In the genomic region with DNA sequence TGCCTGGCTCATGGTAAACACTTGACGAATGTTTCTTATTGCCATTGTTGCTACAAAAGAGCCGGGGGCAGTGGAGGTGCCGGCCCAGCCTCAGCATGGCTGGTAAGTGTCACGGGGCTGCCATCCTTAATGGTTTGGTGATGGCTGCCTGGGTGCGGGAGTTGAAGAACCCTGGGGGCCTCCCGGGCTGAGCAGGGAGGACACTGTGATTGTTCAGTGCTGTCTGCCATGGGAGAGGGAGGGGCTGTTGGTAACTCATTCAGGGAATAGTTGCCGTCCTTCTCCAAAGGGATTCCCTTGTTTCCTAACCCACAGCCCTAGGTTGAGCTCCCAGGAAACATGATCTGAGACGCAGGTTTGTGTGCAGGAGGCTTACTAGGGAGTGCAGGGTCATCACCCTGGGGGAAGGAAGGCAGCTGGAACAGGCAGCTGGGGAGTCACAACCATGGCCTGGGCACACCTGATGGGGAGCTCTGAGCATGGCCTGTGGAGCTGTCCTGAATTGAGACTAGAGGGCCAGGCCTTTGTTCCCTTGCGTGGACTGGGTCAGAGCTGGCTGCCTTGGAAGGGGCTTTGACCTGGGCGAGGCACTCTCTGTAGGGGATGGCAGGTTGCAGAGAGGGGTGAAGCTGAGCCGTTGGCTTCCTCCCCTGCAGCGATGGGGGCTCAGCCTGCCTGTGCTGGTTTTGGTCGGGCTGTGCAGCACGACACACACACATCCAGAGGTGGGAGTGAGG, we compare ENCODE assay signal across 20 cellular contexts.
A peak's percentile ranks its signal among the peaks of the same experiment; 100 is the strongest.
DNase-seq lines count a peak whose midpoint lies in the region; TF ChIP-seq lines count a peak whose summit lies in the region.
"Had no signal": no experiment of that assay in that cellular context is flagged by ENCODE, and none has a peak within 500 bp of the region (broad histone marks: within the 10 kb centered on the region; RNA-seq: fewer than 3 reads in every experiment).

No MANE protein-coding gene starts in this region.

- no peak for TF ChIP-seq POLR2A in esophagus squamous epithelium (IDR thresholded peaks at IDR 0.05)

- TF ChIP-seq CTCF in esophagus squamous epithelium (IDR thresholded peaks at IDR 0.05) = no peak
- no peak for TF ChIP-seq CTCF in osteoblast (IDR thresholded peaks at IDR 0.05; ENCODE audit: extremely low read depth, low read depth, low read length)

- H4K20me1 ChIP-seq in osteoblast (ENCODE audit: insufficient read depth, low read length) = no peaks in the 10 kb centered on the region

- H3K36me3 Mint-ChIP-seq in activated naive CD8-positive, alpha-beta T cell treated with anti-CD3 and anti-CD28 coated beads for 36 hours = no peaks in the 10 kb centered on the region
- H3K36me3 Mint-ChIP-seq: activated naive CD8-positive, alpha-beta T cell treated with anti-CD3 and anti-CD28 coated beads, Interleukin-2, amount 10 ng/mL, durations not matched to agents 7 days and 5 days had no signal

- H2AFZ ChIP-seq in osteoblast (ENCODE audit: low read length) = no peak overlapping the region

- H3K9me3 ChIP-seq in esophagus squamous epithelium (no peaks in the 10 kb centered on the region), osteoblast (ENCODE audit: low read depth, low read length) (no peaks in the 10 kb centered on the region)
- H3K9me3 ChIP-seq: mucosa of descending colon, uterus had no signal

- H3K36me3 ChIP-seq in esophagus squamous epithelium = no peaks in the 10 kb centered on the region
- no peaks in the 10 kb centered on the region for H3K36me3 ChIP-seq in osteoblast (ENCODE audit: insufficient read depth, low read length)
- H3K36me3 ChIP-seq: uterus had no signal

- intact Hi-C loops in esophagus squamous epithelium (cut with DNase I) = no loop called here

- H3K79me2 ChIP-seq in osteoblast (ENCODE audit: insufficient read depth, low read length) = no peaks in the 10 kb centered on the region

- no peaks in the 10 kb centered on the region for H3K9me3 Mint-ChIP-seq in activated naive CD8-positive, alpha-beta T cell treated with anti-CD3 and anti-CD28 coated beads for 36 hours
- H3K9me3 Mint-ChIP-seq: activated naive CD8-positive, alpha-beta T cell treated with anti-CD3 and anti-CD28 coated beads, Interleukin-2, amount 10 ng/mL, durations not matched to agents 7 days and 5 days; HFFc6 had no signal

- H3K27me3 ChIP-seq in esophagus squamous epithelium = peaks cover 0 to 11% (median 0%) of the 10 kb centered on the region in 4 donors
- H3K27me3 ChIP-seq in osteoblast (ENCODE audit: insufficient read depth, low read length) = peaks cover 13% of the 10 kb centered on the region
- H3K27me3 ChIP-seq: uterus had no signal

- no peak overlapping the region for H3K4me3 ChIP-seq in esophagus squamous epithelium
- H3K4me3 ChIP-seq in osteoblast (ENCODE audit: insufficient read depth, low read length) = no peak overlapping the region
- H3K4me3 ChIP-seq: mucosa of descending colon, uterus had no signal

- peaks cover 17% of the 10 kb centered on the region for H3K27me3 Mint-ChIP-seq in activated naive CD8-positive, alpha-beta T cell treated with anti-CD3 and anti-CD28 coated beads for 36 hours
- H3K27me3 Mint-ChIP-seq: activated naive CD8-positive, alpha-beta T cell treated with anti-CD3 and anti-CD28 coated beads, Interleukin-2, amount 10 ng/mL, durations not matched to agents 7 days and 5 days had no signal

- H3K27ac ChIP-seq in esophagus squamous epithelium = peak overlapping the region in 3 of 4 donors; percentile 10 to 85 (median 73)
- H3K27ac ChIP-seq in osteoblast (ENCODE audit: low read depth, low read length) = no peak overlapping the region
- H3K27ac ChIP-seq: 22Rv1 had no signal

- DNase-seq in DMS53 (lab: John Stamatoyannopoulos, UW) (peak; percentile 8), DMS53 treated with DMSO at 0.1 percent for 48 hours (lab: John Stamatoyannopoulos, UW; ENCODE audit: unreplicated experiment) (no peak), NCI-H146 (lab: John Stamatoyannopoulos, UW) (peak; percentile 31), esophagus squamous epithelium (lab: John Stamatoyannopoulos, UW) (no peak), osteoblast (ENCODE audit: insufficient read length, low spot score, missing footprints) (peak; percentile 66), NCI-H1436 (lab: John Stamatoyannopoulos, UW) (no peak), cerebellar cortex (ENCODE audit: low spot score) (no peak)
- no peak for DNase-seq in activated naive CD8-positive, alpha-beta T cell treated with anti-CD3 and anti-CD28 coated beads for 36 hours
- DNase-seq: activated CD4-positive, alpha-beta T cell treated with anti-CD3 and anti-CD28 coated beads for 4 hours; activated naive CD8-positive, alpha-beta T cell treated with anti-CD3 and anti-CD28 coated beads, Interleukin-2, amount 10 ng/mL, durations not matched to agents 7 days and 5 days; glutamatergic neuron; HFFc6; mucosa of descending colon; NCI-H1694; NCI-H446; nucleus accumbens; RPMI8226; stimulated activated CD4-positive, alpha-beta T cell treated with anti-CD3 and anti-CD28 coated beads, Interleukin-4, amount 100 ng/mL, for 24 hours; uterus had no signal

- no peak overlapping the region for H3K27ac Mint-ChIP-seq in activated naive CD8-positive, alpha-beta T cell treated with anti-CD3 and anti-CD28 coated beads for 36 hours
- H3K27ac Mint-ChIP-seq: activated naive CD8-positive, alpha-beta T cell treated with anti-CD3 and anti-CD28 coated beads, Interleukin-2, amount 10 ng/mL, durations not matched to agents 7 days and 5 days; HFFc6 had no signal

- no peaks in the 10 kb centered on the region for H3K4me1 Mint-ChIP-seq in activated naive CD8-positive, alpha-beta T cell treated with anti-CD3 and anti-CD28 coated beads for 36 hours

- H3K4me2 ChIP-seq in osteoblast (ENCODE audit: insufficient read depth, low read length) = no peak overlapping the region

- WGBS in esophagus squamous epithelium, 2 donors = 62 to 82% methylated on average over 3 to 13 of the region's 14 CpGs

- H3K4me3 Mint-ChIP-seq in activated naive CD8-positive, alpha-beta T cell treated with anti-CD3 and anti-CD28 coated beads for 36 hours = no peak overlapping the region
- H3K4me3 Mint-ChIP-seq: activated naive CD8-positive, alpha-beta T cell treated with anti-CD3 and anti-CD28 coated beads, Interleukin-2, amount 10 ng/mL, durations not matched to agents 7 days and 5 days; HFFc6 had no signal

- H3K4me1 ChIP-seq in esophagus squamous epithelium (peaks cover 0 to 19% (median 2%) of the 10 kb centered on the region in 3 donors), osteoblast (ENCODE audit: insufficient read depth, low read length) (peaks cover 2% of the 10 kb centered on the region)
- H3K4me1 ChIP-seq: uterus had no signal

Comparison
In these comparisons a context has a peak if more than half of its experiments do, and no peak if none do; other contexts are left out.
1. DNase-seq: peak in DMS53 (single experiment), NCI-H146 (single experiment) and osteoblast (single experiment); none in DMS53 treated with DMSO at 0.1 percent for 48 hours (single experiment), esophagus squamous epithelium (single experiment), activated naive CD8-positive, alpha-beta T cell treated with anti-CD3 and anti-CD28 coated beads for 36 hours (single experiment), NCI-H1436 (single experiment) and cerebellar cortex (single experiment).